Comparison of ENCODE assay signal across 27 cellular contexts in genomic region chr13:71028884-71029283, GRCh38.
"Had no signal": no experiment of that assay in that cellular context is flagged by ENCODE, and none has a peak within 500 bp of the region (broad histone marks: within the 10 kb centered on the region; RNA-seq: fewer than 3 reads in every experiment).

No MANE protein-coding gene starts in this region.

- H3K4me1 ChIP-seq: stomach, testis, thyroid gland, tibial artery, tibial nerve, transverse colon, upper lobe of left lung, upper lobe of right lung, uterus, vagina had no signal

- H3K27ac Mint-ChIP-seq: stimulated activated effector memory CD8-positive, alpha-beta T cell treated with anti-CD3 and anti-CD28 coated beads, Interleukin-12 subunit alpha, Interleukin-12 subunit beta, amount 100 ng/mL, for 72 hours; stimulated activated memory B cell treated with anti-CD40 and anti-IgM and Interleukin-4, amounts not matched to agents 10 μg/mL and 1 μg/mL and 100 μg/mL, for 72 hours; stimulated activated naive B cell treated with anti-CD40 and anti-IgM and Interleukin-4, amounts not matched to agents 10 μg/mL and 1 μg/mL and 100 μg/mL, for 72 hours; stimulated activated naive CD8-positive, alpha-beta T cell treated with anti-CD3 and anti-CD28 coated beads, Interleukin-15, amount 100 ng/mL, for 72 hours; stimulated activated naive CD8-positive, alpha-beta T cell treated with anti-CD3 and anti-CD28 coated beads, Interleukin-15, Interleukin-2, amounts not matched to agents 100 ng/mL and 50 ng/mL, for 24 hours; type B pancreatic cell had no signal

- H3K4me3 Mint-ChIP-seq: stimulated activated effector memory CD8-positive, alpha-beta T cell treated with anti-CD3 and anti-CD28 coated beads, Interleukin-12 subunit alpha, Interleukin-12 subunit beta, amount 100 ng/mL, for 72 hours; stimulated activated memory B cell treated with anti-CD40 and anti-IgM and Interleukin-4, amounts not matched to agents 10 μg/mL and 1 μg/mL and 100 μg/mL, for 72 hours; stimulated activated naive B cell treated with anti-CD40 and anti-IgM and Interleukin-4, amounts not matched to agents 10 μg/mL and 1 μg/mL and 100 μg/mL, for 72 hours; stimulated activated naive CD8-positive, alpha-beta T cell treated with anti-CD3 and anti-CD28 coated beads, Interleukin-15, amount 100 ng/mL, for 72 hours; stimulated activated naive CD8-positive, alpha-beta T cell treated with anti-CD3 and anti-CD28 coated beads, Interleukin-15, Interleukin-2, amounts not matched to agents 100 ng/mL and 50 ng/mL, for 24 hours; type B pancreatic cell had no signal

- H3K9me3 ChIP-seq: testis, thoracic aorta, thyroid gland, tibial artery, transverse colon, upper lobe of right lung, uterus, vagina had no signal

- H3K4me3 ChIP-seq: stomach, testis, thoracic aorta, thyroid gland, tibial artery, tibial nerve, transverse colon, upper lobe of left lung, upper lobe of right lung, uterus, vagina had no signal

- H3K36me3 ChIP-seq: stomach, thoracic aorta, thyroid gland, tibial artery, tibial nerve, transverse colon, upper lobe of left lung, upper lobe of right lung, uterus, vagina had no signal

- H3K27me3 Mint-ChIP-seq: stimulated activated memory B cell treated with anti-CD40 and anti-IgM and Interleukin-4, amounts not matched to agents 10 μg/mL and 1 μg/mL and 100 μg/mL, for 72 hours; stimulated activated naive B cell treated with anti-CD40 and anti-IgM and Interleukin-4, amounts not matched to agents 10 μg/mL and 1 μg/mL and 100 μg/mL, for 72 hours; stimulated activated naive CD8-positive, alpha-beta T cell treated with anti-CD3 and anti-CD28 coated beads, Interleukin-15, amount 100 ng/mL, for 72 hours; stimulated activated naive CD8-positive, alpha-beta T cell treated with anti-CD3 and anti-CD28 coated beads, Interleukin-15, Interleukin-2, amounts not matched to agents 100 ng/mL and 50 ng/mL, for 24 hours; type B pancreatic cell had no signal

- H3K27me3 ChIP-seq: stomach, testis, thyroid gland, tibial artery, tibial nerve, transverse colon, upper lobe of left lung, upper lobe of right lung, uterus, vagina had no signal

- DNase-seq: stimulated activated CD4-positive, alpha-beta T cell treated with anti-CD3 and anti-CD28 coated beads, Interleukin-2, amount 100 ng/mL, for 48 hours; stimulated activated CD4-positive, alpha-beta T cell treated with anti-CD3 and anti-CD28 coated beads, Interleukin-4, amount 100 ng/mL, for 1 hour; stimulated activated CD4-positive, alpha-beta T cell treated with anti-CD3 and anti-CD28 coated beads, Interleukin-4, amount 100 ng/mL, for 24 hours; stimulated activated CD4-positive, alpha-beta T cell treated with anti-CD3 and anti-CD28 coated beads, Interleukin-4, amount 100 ng/mL, for 4 hours; stimulated activated CD8-positive, alpha-beta memory T cell treated with anti-CD3 and anti-CD28 coated beads, Interleukin-4, amount 100 ng/mL, for 48 hours; stimulated activated naive B cell treated with anti-CD40 and anti-IgM and Interleukin-4, amounts not matched to agents 10 μg/mL and 1 μg/mL and 100 μg/mL, for 72 hours; stimulated activated naive CD4-positive, alpha-beta T cell; stimulated activated naive CD4-positive, alpha-beta T cell treated with Interleukin-2 at 50 U/mL for 16 hours; stimulated activated naive CD8-positive, alpha-beta T cell treated with anti-CD3 and anti-CD28 coated beads, Interleukin-15, amount 100 ng/mL, for 72 hours; stimulated activated naive CD8-positive, alpha-beta T cell treated with anti-CD3 and anti-CD28 coated beads, Interleukin-15, Interleukin-2, amounts not matched to agents 100 U/mL and 50 U/mL, for 24 hours; stomach; substantia nigra; testis; thyroid gland; tibial artery; transverse colon; trophoblast cell; upper lobe of left lung; upper lobe of right lung; uterus had no signal

- H3K27ac ChIP-seq: stomach, testis, thoracic aorta, thyroid gland, tibial artery, tibial nerve, transverse colon, upper lobe of left lung, upper lobe of right lung, uterus, vagina had no signal

- H3K36me3 Mint-ChIP-seq: stimulated activated effector memory CD8-positive, alpha-beta T cell treated with anti-CD3 and anti-CD28 coated beads, Interleukin-12 subunit alpha, Interleukin-12 subunit beta, amount 100 ng/mL, for 72 hours; stimulated activated memory B cell treated with anti-CD40 and anti-IgM and Interleukin-4, amounts not matched to agents 10 μg/mL and 1 μg/mL and 100 μg/mL, for 72 hours had no signal

- H3K4me1 Mint-ChIP-seq: stimulated activated effector memory CD8-positive, alpha-beta T cell treated with anti-CD3 and anti-CD28 coated beads, Interleukin-12 subunit alpha, Interleukin-12 subunit beta, amount 100 ng/mL, for 72 hours; stimulated activated memory B cell treated with anti-CD40 and anti-IgM and Interleukin-4, amounts not matched to agents 10 μg/mL and 1 μg/mL and 100 μg/mL, for 72 hours; stimulated activated naive B cell treated with anti-CD40 and anti-IgM and Interleukin-4, amounts not matched to agents 10 μg/mL and 1 μg/mL and 100 μg/mL, for 72 hours; stimulated activated naive CD8-positive, alpha-beta T cell treated with anti-CD3 and anti-CD28 coated beads, Interleukin-15, amount 100 ng/mL, for 72 hours had no signal
